19 cellular contexts compared by ENCODE assay signal in the genomic region with DNA sequence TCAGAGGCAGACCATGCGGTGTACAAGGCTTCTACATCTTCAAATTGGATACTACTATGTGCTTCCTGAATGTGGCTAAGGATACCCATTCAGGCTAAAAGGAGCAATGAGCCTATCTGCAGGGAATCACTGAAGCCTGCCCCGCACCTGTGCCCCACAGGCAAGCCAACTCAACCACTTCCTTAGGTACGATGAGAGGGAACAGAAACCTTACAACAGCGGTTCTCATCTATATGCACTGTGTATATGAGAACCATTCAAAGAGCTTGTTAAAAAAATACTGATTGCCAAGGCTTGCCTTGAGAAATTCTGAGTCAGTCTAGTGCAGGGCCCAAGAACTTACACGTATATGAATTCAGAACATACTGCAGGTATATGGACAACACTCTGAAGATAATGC.
DNase-seq lines count a peak whose midpoint lies in the region; ATAC-seq lines count a peak whose summit lies in the region.
"Had no signal": no experiment of that assay in that cellular context is flagged by ENCODE, and none has a peak within 500 bp of the region (broad histone marks: within the 10 kb centered on the region; RNA-seq: fewer than 3 reads in every experiment).

No MANE protein-coding gene starts in this region.

- H3K4me3 Mint-ChIP-seq in effector memory CD8-positive, alpha-beta T cell = no peak overlapping the region
- H3K4me3 Mint-ChIP-seq: activated CD4-positive, alpha-beta T cell treated with anti-CD3 and anti-CD28 coated beads, Interleukin-2, amount 10 ng/mL, durations not matched to agents 7 days and 5 days; GM23338 had no signal

- no peak overlapping the region for H3K27ac Mint-ChIP-seq in effector memory CD8-positive, alpha-beta T cell
- H3K27ac Mint-ChIP-seq: activated CD4-positive, alpha-beta T cell treated with anti-CD3 and anti-CD28 coated beads, Interleukin-2, amount 10 ng/mL, durations not matched to agents 7 days and 5 days; GM23338 had no signal

- H3K36me3 Mint-ChIP-seq in effector memory CD8-positive, alpha-beta T cell (ENCODE audit: insufficient read depth) = no peaks in the 10 kb centered on the region

- H3K9me3 Mint-ChIP-seq in effector memory CD8-positive, alpha-beta T cell = no peaks in the 10 kb centered on the region
- H3K9me3 Mint-ChIP-seq: activated CD4-positive, alpha-beta T cell treated with anti-CD3 and anti-CD28 coated beads, Interleukin-2, amount 10 ng/mL, durations not matched to agents 7 days and 5 days; GM23338 had no signal

- in situ Hi-C loops in KBM-7 (cut with MboI; ENCODE audit: low pct_unique_long_range_greater_than_20kb, low sequenced_read_pairs) = no loop called here

- peak; percentile 89 for ATAC-seq in GM18511 (IDR thresholded peaks at IDR 0.05; ENCODE audit: unreplicated experiment)
- ATAC-seq in GM19397 (IDR thresholded peaks at IDR 0.05; ENCODE audit: unreplicated experiment) = peak; percentile 84
- ATAC-seq in HG02798 (IDR thresholded peaks at IDR 0.05; ENCODE audit: poor library complexity, unreplicated experiment) = peak; percentile 76
- peak; percentile 56 for ATAC-seq in HG03469 (IDR thresholded peaks at IDR 0.05; ENCODE audit: unreplicated experiment)
- no peak for ATAC-seq in effector memory CD8-positive, alpha-beta T cell (replicated peaks)
- ATAC-seq: GM23338 had no signal

- DNase-seq in retina = no peak
- DNase-seq in KBM-7 = no peak
- DNase-seq in NCI-H510A (lab: John Stamatoyannopoulos, UW) = no peak
- DNase-seq in effector memory CD8-positive, alpha-beta T cell = no peak
- DNase-seq: activated CD4-positive, alpha-beta T cell treated with anti-CD3 and anti-CD28 coated beads, Interleukin-2, amount 10 ng/mL, durations not matched to agents 7 days and 5 days; activated naive CD4-positive, alpha-beta T cell treated with anti-CD3 and anti-CD28 coated beads, Interleukin-2, amount 50 U/mL, for 16 hours; brain microvascular endothelial cell; Calu3; dorsolateral prefrontal cortex; islet precursor cell; mesendoderm; NCI-H187; PC-9; SK-N-SH had no signal

- H3K4me1 Mint-ChIP-seq in effector memory CD8-positive, alpha-beta T cell (ENCODE audit: low read depth in 2 of 2) = no peaks in the 10 kb centered on the region
- H3K4me1 Mint-ChIP-seq: activated CD4-positive, alpha-beta T cell treated with anti-CD3 and anti-CD28 coated beads, Interleukin-2, amount 10 ng/mL, durations not matched to agents 7 days and 5 days had no signal

- peaks cover 0 to 8% of the 10 kb centered on the region in 2 donors for H3K27me3 Mint-ChIP-seq in effector memory CD8-positive, alpha-beta T cell
- H3K27me3 Mint-ChIP-seq: activated CD4-positive, alpha-beta T cell treated with anti-CD3 and anti-CD28 coated beads, Interleukin-2, amount 10 ng/mL, durations not matched to agents 7 days and 5 days had no signal
